In the genomic region with DNA sequence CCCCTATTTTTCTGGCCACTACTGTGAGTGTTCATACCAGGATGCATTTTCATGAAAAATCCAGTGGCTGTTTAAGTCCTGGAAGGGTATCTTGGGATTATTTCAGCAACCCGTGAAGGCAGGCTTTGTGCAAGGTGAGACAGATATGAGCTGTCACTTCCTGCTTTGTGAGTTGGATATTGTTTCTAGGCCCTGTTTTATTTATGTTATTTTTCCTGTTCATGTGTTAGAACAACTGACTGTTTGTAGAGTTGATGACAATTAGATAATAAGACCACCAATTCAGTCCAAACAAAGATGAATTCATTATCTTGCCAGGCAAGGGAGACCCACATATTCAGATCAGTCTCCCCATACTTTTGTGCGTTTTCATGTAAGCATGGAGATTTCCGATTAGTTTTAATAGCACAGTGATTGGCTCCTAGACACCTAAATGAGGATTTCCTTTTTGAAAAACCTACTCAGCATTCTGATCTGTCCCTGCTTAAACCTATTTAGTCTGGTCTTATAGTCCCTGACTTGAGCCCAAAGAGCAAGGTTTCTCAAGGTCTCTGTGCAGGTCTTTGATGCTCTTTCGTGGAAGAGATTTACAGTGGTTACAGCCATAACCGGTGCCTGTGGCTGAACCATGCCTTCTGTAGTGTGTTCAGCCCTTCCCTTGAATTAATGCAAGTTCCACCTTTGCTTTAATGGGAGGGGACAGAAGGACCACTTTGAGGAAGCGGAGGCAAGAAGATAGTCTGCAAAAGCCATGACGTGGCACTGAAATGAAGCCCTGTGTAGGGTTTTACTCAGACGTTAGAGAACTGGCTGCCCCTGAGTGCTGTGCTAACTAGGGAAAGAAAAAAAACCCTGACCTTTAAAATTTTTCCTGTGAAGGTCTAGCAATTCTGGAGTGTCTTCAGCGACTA, we compare ENCODE assay signal across 8 cellular contexts. TPM values are rescaled to one million over a fixed set of nuclear protein-coding genes. Genes with fewer than 3 reads are reported as not detected.
DNase-seq lines count a peak whose midpoint lies in the region; ATAC-seq and TF ChIP-seq lines count a peak whose summit lies in the region.

No MANE protein-coding gene starts in this region.

- peaks cover 0 to 37% of the 10 kb centered on the region in 2 donors for H3K36me3 ChIP-seq in gastroesophageal sphincter
- peaks cover 62% of the 10 kb centered on the region for H3K36me3 ChIP-seq in skeletal muscle satellite cell (ENCODE audit: insufficient read depth, low read length)

- peaks cover 93% of the 10 kb centered on the region for H3K4me1 Mint-ChIP-seq in activated T-cell treated with anti-CD3 and anti-CD28 coated beads, Interleukin-2, amount 50 U/mL, for 24 hours (ENCODE audit: low read depth)
- H3K4me1 Mint-ChIP-seq in Calu3 (ENCODE audit: low read depth, unreplicated experiment): peaks cover 22% of the 10 kb centered on the region

- no TSS peak for BruUV-seq in Calu3 (replicated peaks; lab: Mats Ljungman, UMichigan)

- H3K9me3 ChIP-seq in gastroesophageal sphincter: no peaks in the 10 kb centered on the region
- no peaks in the 10 kb centered on the region for H3K9me3 ChIP-seq in skeletal muscle satellite cell (replicated peaks; ENCODE audit: low read length)

- H3K27ac Mint-ChIP-seq in activated T-cell treated with anti-CD3 and anti-CD28 coated beads, Interleukin-2, amount 50 U/mL, for 24 hours: peak overlapping the region; percentile 99
- no peak overlapping the region for H3K27ac Mint-ChIP-seq in Calu3 (ENCODE audit: unreplicated experiment)

- H3K27ac ChIP-seq in gastroesophageal sphincter: peak overlapping the region; percentile 98 to 100 (median 99)

- TF ChIP-seq CTCF in gastroesophageal sphincter (IDR thresholded peaks at IDR 0.05) (no peak), Calu3 (IDR thresholded peaks at IDR 0.05; ENCODE audit: unreplicated experiment) (no peak)

- H3K9me3 Mint-ChIP-seq in activated T-cell treated with anti-CD3 and anti-CD28 coated beads, Interleukin-2, amount 50 U/mL, for 24 hours: no peaks in the 10 kb centered on the region
- H3K9me3 Mint-ChIP-seq in Calu3 (ENCODE audit: low read depth, unreplicated experiment): no peaks in the 10 kb centered on the region

- H3K4me3 ChIP-seq in gastroesophageal sphincter (no peak overlapping the region), skeletal muscle satellite cell (ENCODE audit: low read length) (no peak overlapping the region)

- H3K27me3 Mint-ChIP-seq in activated T-cell treated with anti-CD3 and anti-CD28 coated beads, Interleukin-2, amount 50 U/mL, for 24 hours: no peaks in the 10 kb centered on the region
- H3K27me3 Mint-ChIP-seq in Calu3 (ENCODE audit: unreplicated experiment): no peaks in the 10 kb centered on the region

- peaks cover 61% of the 10 kb centered on the region for H3K36me3 Mint-ChIP-seq in activated T-cell treated with anti-CD3 and anti-CD28 coated beads, Interleukin-2, amount 50 U/mL, for 24 hours (ENCODE audit: low read depth)
- peaks cover 2% of the 10 kb centered on the region for H3K36me3 Mint-ChIP-seq in Calu3 (ENCODE audit: insufficient read depth, unreplicated experiment)

- peak overlapping the region; percentile 87 for H3K9ac ChIP-seq in skeletal muscle satellite cell (ENCODE audit: low read depth, low read length)

- CTCF ChIA-PET in Calu3 (lab: Charles Lee): interaction anchor here (0.6 to 1.5 kb wide), 5 partner anchors 25 to 120 kb away, joined by 3 to 5 read pairs (median 3); no protein-coding TSS in a partner anchor

- 18 to 22% methylated on average over 8 to 9 of the region's 9 CpGs for WGBS in gastroesophageal sphincter (ENCODE audit: low coverage in 1 of 2), 2 donors

- intact Hi-C loops in Calu3 (cut with micrococcal nuclease; ENCODE audit: unreplicated experiment): no loop called here

- peak; percentile 20 for DNase-seq in DMS53 treated with DMSO at 0.1 percent for 48 hours (lab: John Stamatoyannopoulos, UW; ENCODE audit: unreplicated experiment)
- peak; percentile 50 for DNase-seq in activated T-cell treated with anti-CD3 and anti-CD28 coated beads, Interleukin-2, amount 50 U/mL, for 24 hours
- DNase-seq in GM19240 (ENCODE audit: insufficient read length, low spot score): no peak
- DNase-seq in Calu3: no peak
- DNase-seq in SIG-M5 treated with dmso at 0.1 percent for 504 hours (lab: John Stamatoyannopoulos, UW; ENCODE audit: unreplicated experiment): no peak

- ATAC-seq in HG03039 (IDR thresholded peaks at IDR 0.05; ENCODE audit: unreplicated experiment): peak; percentile 38
- ATAC-seq in gastroesophageal sphincter: no peak

- peak overlapping the region; percentile 76 for H3K4me2 ChIP-seq in skeletal muscle satellite cell (ENCODE audit: low read length)

- H3K4me1 ChIP-seq in gastroesophageal sphincter: peaks cover 55 to 98% (median 62%) of the 10 kb centered on the region in 3 donors
- H3K4me1 ChIP-seq in skeletal muscle satellite cell (ENCODE audit: control insufficient read depth, insufficient read depth, low read length): peaks cover 80% of the 10 kb centered on the region

- H3K4me3 Mint-ChIP-seq in activated T-cell treated with anti-CD3 and anti-CD28 coated beads, Interleukin-2, amount 50 U/mL, for 24 hours: peak overlapping the region; percentile 80
- H3K4me3 Mint-ChIP-seq in Calu3 (ENCODE audit: low read depth, unreplicated experiment): no peak overlapping the region

- TF ChIP-seq POLR2A in gastroesophageal sphincter (IDR thresholded peaks at IDR 0.05): no peak

- TF ChIP-seq EP300 in gastroesophageal sphincter (IDR thresholded peaks at IDR 0.05): no peak

- H3K27me3 ChIP-seq in gastroesophageal sphincter (no peaks in the 10 kb centered on the region), skeletal muscle satellite cell (ENCODE audit: control insufficient read depth, insufficient read depth, low read length) (no peaks in the 10 kb centered on the region)

RNA-seq across cellular contexts. Expression of gene ZBTB38, which starts 42.8 kb away (rescaled TPM):
- total RNA-seq in gastroesophageal sphincter (100 to 1,000 TPM; 183 to 225 (median 203) TPM), Calu3 (2022) (95.9 and 99.1 TPM in 2 replicates)
- total RNA-seq in skeletal muscle satellite cell (2012; rRNA removed): 73.2 and 78.1 TPM in 2 replicates

Comparison
In these comparisons a context has a peak if more than half of its experiments do, and no peak if none do; other contexts are left out.
1. DNase-seq: peak in DMS53 treated with DMSO at 0.1 percent for 48 hours (single experiment) and activated T-cell treated with anti-CD3 and anti-CD28 coated beads, Interleukin-2, amount 50 U/mL, for 24 hours (single experiment); none in GM19240 (single experiment), Calu3 (single experiment) and SIG-M5 treated with dmso at 0.1 percent for 504 hours (single experiment).